In the genomic region with DNA sequence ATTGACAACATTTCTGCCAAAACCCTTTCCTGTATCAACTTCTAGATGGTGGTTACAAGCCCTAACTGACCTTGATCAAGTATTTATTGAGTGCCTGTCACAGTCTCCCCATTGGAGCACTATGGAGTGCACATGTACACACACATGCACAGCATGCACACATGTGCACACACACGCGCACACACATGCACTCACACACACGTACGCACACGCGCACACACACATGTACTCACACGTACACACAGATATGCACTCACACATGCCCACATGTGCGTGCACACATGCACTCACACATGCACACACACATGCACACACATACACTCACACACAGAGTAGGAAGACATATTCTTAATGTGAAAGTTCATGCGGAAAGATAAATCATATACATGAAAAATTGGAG, we compare ENCODE assay signal across 22 cellular contexts. TPM values are rescaled to one million over a fixed set of nuclear protein-coding genes. Genes with fewer than 3 reads are reported as not detected.
DNase-seq lines count a peak whose midpoint lies in the region; ATAC-seq, FAIRE-seq and TF ChIP-seq lines count a peak whose summit lies in the region.
"Had no signal": no experiment of that assay in that cellular context is flagged by ENCODE, and none has a peak within 500 bp of the region (broad histone marks: within the 10 kb centered on the region; RNA-seq: fewer than 3 reads in every experiment).

No MANE protein-coding gene starts in this region.

- H3K36me3 ChIP-seq in HepG2 (replicated peaks in 1 of 2; ENCODE audit: control insufficient read depth in 1 of 2, insufficient read depth in 2 of 2, low read length in 2 of 2) (no peaks in the 10 kb centered on the region), right lobe of liver (no peaks in the 10 kb centered on the region), bronchial epithelial cell (ENCODE audit: control insufficient read depth, insufficient read depth, low read length) (no peaks in the 10 kb centered on the region), neuronal stem cell (replicated peaks in 1 of 2; ENCODE audit: control insufficient read depth in 2 of 2, insufficient read depth in 2 of 2, low read length in 2 of 2) (no peaks in the 10 kb centered on the region), vagina (no peaks in the 10 kb centered on the region)

- H3K9ac ChIP-seq in HepG2 (ENCODE audit: insufficient read depth, low read depth, low read length) (no peak overlapping the region), neuronal stem cell (ENCODE audit: low read depth, low read length, poor library complexity) (no peak overlapping the region)

- H4K20me1 ChIP-seq in HepG2 (ENCODE audit: insufficient read depth, low read length): no peaks in the 10 kb centered on the region

- POLR2A ChIA-PET in HepG2 (lab: Yijun Ruan, JAX): no interaction called here
- POLR2A ChIA-PET in activated CD4-positive, alpha-beta memory T cell treated with anti-CD3 and anti-CD28 coated beads for 36 hours (lab: Charles Lee): no interaction called here

- H2AFZ ChIP-seq in HepG2 (ENCODE audit: low read length) (no peak overlapping the region), neuronal stem cell (ENCODE audit: low read length) (no peak overlapping the region)
- H2AFZ ChIP-seq: GM23338 had no signal

- in situ Hi-C loops in HepG2 (cut with HindIII; ENCODE audit: extremely low pct_ligation_motif_present, low pct_unique_long_range_greater_than_20kb): no loop called here

- FAIRE-seq in HepG2 (lab: Jason Lieb, UNC) (no peak), bronchial epithelial cell (lab: Jason Lieb, UNC) (peak; percentile 82)
- FAIRE-seq: A549, GM12892, GM18507 had no signal

- H2BK15ac ChIP-seq in neuronal stem cell (ENCODE audit: low read length): no peak overlapping the region

- TF ChIP-seq EP300 in HepG2 (IDR thresholded peaks at IDR 0.05; ENCODE audit: low read depth in 2 of 2, low read length in 2 of 2): no peak
- TF ChIP-seq EP300 in HepG2 (CRISPR knock-in tag; IDR thresholded peaks at IDR 0.05; ENCODE audit: borderline replicate concordance): no peak

- DNase-seq in HepG2 (ENCODE audit: low spot score) (no peak), right lobe of liver (no peak), bronchial epithelial cell (ENCODE audit: low read depth) (no peak), neuronal stem cell (ENCODE audit: low spot score) (no peak), DMS53 (lab: John Stamatoyannopoulos, UW) (no peak), vagina (ENCODE audit: extremely low spot score in 2 of 2) (no peak)
- no peak for DNase-seq in activated CD4-positive, alpha-beta memory T cell treated with anti-CD3 and anti-CD28 coated beads for 36 hours
- DNase-seq: AML-193; CD4-positive, alpha-beta memory T cell; DMS153; DND-41; EL; H7 had no signal

- no peaks in the 10 kb centered on the region for H3K79me1 ChIP-seq in neuronal stem cell (ENCODE audit: low read depth, low read length)

- no peak for TF ChIP-seq RAD21 in HepG2 (CRISPR knock-in tag; IDR thresholded peaks at IDR 0.05)

- no peaks in the 10 kb centered on the region for H3K4me1 ChIP-seq in HepG2 (ENCODE audit: insufficient read depth, low read length)
- no peaks in the 10 kb centered on the region for H3K4me1 ChIP-seq in right lobe of liver
- H3K4me1 ChIP-seq in neuronal stem cell (ENCODE audit: control insufficient read depth in 2 of 2, insufficient read depth in 1 of 2, low read depth in 1 of 2, low read length in 2 of 2): no peaks in the 10 kb centered on the region
- H3K4me1 ChIP-seq in vagina: no peaks in the 10 kb centered on the region
- H3K4me1 ChIP-seq: A549 had no signal

- H3K18ac ChIP-seq in neuronal stem cell (ENCODE audit: low read length): no peak overlapping the region

- no peak overlapping the region for H3K4me3 Mint-ChIP-seq in activated CD4-positive, alpha-beta memory T cell treated with anti-CD3 and anti-CD28 coated beads for 36 hours
- H3K4me3 Mint-ChIP-seq: CD4-positive, alpha-beta memory T cell; GM23338 had no signal

- no peak overlapping the region for H4K8ac ChIP-seq in neuronal stem cell (ENCODE audit: low read depth, low read length)

- H3K27ac ChIP-seq in HepG2 (ENCODE audit: extremely low read length, insufficient read depth, low read length) (no peak overlapping the region), right lobe of liver (no peak overlapping the region), neuronal stem cell (replicated peaks; ENCODE audit: low read length) (no peak overlapping the region), vagina (no peak overlapping the region)
- H3K27ac ChIP-seq: 22Rv1, A549, C4-2B had no signal

- H3K27me3 ChIP-seq in HepG2 (ENCODE audit: control insufficient read depth in 1 of 2, insufficient read depth in 2 of 2, low read length in 2 of 2): 0 out of 5 replicates have a peak, but pooled peaks cover 0 to 3% of the 10 kb centered on the region in 2 experiments
- H3K27me3 ChIP-seq in right lobe of liver: no peaks in the 10 kb centered on the region
- peaks cover 3% of the 10 kb centered on the region for H3K27me3 ChIP-seq in bronchial epithelial cell (ENCODE audit: control insufficient read depth, insufficient read depth, low read length)
- H3K27me3 ChIP-seq in neuronal stem cell (ENCODE audit: control insufficient read depth in 3 of 3, insufficient read depth in 3 of 3, low read depth in 1 of 3, low read length in 3 of 3): no peaks in the 10 kb centered on the region
- H3K27me3 ChIP-seq in vagina: no peaks in the 10 kb centered on the region

- H3K9me3 ChIP-seq in HepG2 (ENCODE audit: low read length) (no peaks in the 10 kb centered on the region), right lobe of liver (no peaks in the 10 kb centered on the region), neuronal stem cell (replicated peaks in 1 of 2; ENCODE audit: control insufficient read depth in 2 of 2, insufficient read depth in 1 of 2, low read depth in 1 of 2, low read length in 2 of 2) (peaks cover 0 to 2% of the 10 kb centered on the region in 2 donors), vagina (no peaks in the 10 kb centered on the region)
- H3K9me3 ChIP-seq: A549 had no signal

- peak overlapping the region; percentile 49 for H3K14ac ChIP-seq in neuronal stem cell (ENCODE audit: low read length)

- CTCF ChIA-PET in HepG2 (lab: Yijun Ruan, JAX; ENCODE audit: low intra/inter-chr PET ratio, low total read pairs): no interaction called here
- CTCF ChIA-PET in activated CD4-positive, alpha-beta memory T cell treated with anti-CD3 and anti-CD28 coated beads for 36 hours (lab: Charles Lee): interaction anchor here (2.3 kb wide), 1 partner anchor 10 kb away, joined by 6 read pairs; no protein-coding TSS in a partner anchor

- H3K9me3 Mint-ChIP-seq in activated CD4-positive, alpha-beta memory T cell treated with anti-CD3 and anti-CD28 coated beads for 36 hours: no peaks in the 10 kb centered on the region
- H3K9me3 Mint-ChIP-seq: GM23338 had no signal

- no peak overlapping the region for H3K4me3 ChIP-seq in HepG2 (replicated peaks in 1 of 3; ENCODE audit: insufficient read depth in 1 of 3, low read depth in 2 of 3, low read length in 3 of 3)
- no peak overlapping the region for H3K4me3 ChIP-seq in right lobe of liver
- no peak overlapping the region for H3K4me3 ChIP-seq in bronchial epithelial cell (ENCODE audit: low read depth, low read length)
- peak overlapping the region in 1 of 2 donors; percentile 72 for H3K4me3 ChIP-seq in neuronal stem cell (ENCODE audit: low read length in 2 of 2)
- H3K4me3 ChIP-seq in vagina: no peak overlapping the region
- H3K4me3 ChIP-seq: A549, GM23338 had no signal

- peaks cover 7% of the 10 kb centered on the region for H3K27me3 Mint-ChIP-seq in activated CD4-positive, alpha-beta memory T cell treated with anti-CD3 and anti-CD28 coated beads for 36 hours

- no peak overlapping the region for H3K23ac ChIP-seq in neuronal stem cell (ENCODE audit: low read depth, low read length, poor library complexity)

- H3K79me2 ChIP-seq in HepG2 (ENCODE audit: insufficient read depth, low read length): no peaks in the 10 kb centered on the region

- no peak for TF ChIP-seq POLR2A in HepG2 (IDR thresholded peaks at IDR 0.05; ENCODE audit: insufficient read depth in 1 of 2, low read depth in 2 of 2, low read length in 2 of 2)
- no peak for TF ChIP-seq POLR2A in right lobe of liver (IDR thresholded peaks at IDR 0.05)
- no peak for TF ChIP-seq POLR2A in vagina (IDR thresholded peaks at IDR 0.05)

- no peaks in the 10 kb centered on the region for H3K4me1 Mint-ChIP-seq in activated CD4-positive, alpha-beta memory T cell treated with anti-CD3 and anti-CD28 coated beads for 36 hours (ENCODE audit: low read depth)
- H3K4me1 Mint-ChIP-seq: CD4-positive, alpha-beta memory T cell; GM23338 had no signal

- TF ChIP-seq CTCF in HepG2 (CRISPR knock-in tag; IDR thresholded peaks at IDR 0.05) (no peak), right lobe of liver (IDR thresholded peaks at IDR 0.05) (no peak), bronchial epithelial cell (IDR thresholded peaks at IDR 0.05; ENCODE audit: insufficient read depth, low read length, severe bottlenecking) (no peak), vagina (IDR thresholded peaks at IDR 0.05) (no peak)

- H2AK5ac ChIP-seq in neuronal stem cell (ENCODE audit: low read depth, low read length): no peak overlapping the region

- H2BK12ac ChIP-seq in neuronal stem cell (ENCODE audit: low read length): no peak overlapping the region

- no peak for ATAC-seq in HepG2
- no peak for ATAC-seq in right lobe of liver
- ATAC-seq: A549, GM23338, HCT116 had no signal

- no peak overlapping the region for H2BK5ac ChIP-seq in neuronal stem cell (ENCODE audit: low read length)

- WGBS in HepG2 (ENCODE audit: low lambda C conversion rate): 68% methylated on average over 9 of the region's 9 CpGs
- 81% methylated on average over 9 of the region's 9 CpGs for whole genome bisulfite sequencing in right lobe of liver (ENCODE audit: insufficient coverage, low coverage, low lambda C conversion rate, missing lambda C conversion rate)
- WGBS in neuronal stem cell (ENCODE audit: extremely low coverage in 2 of 2, insufficient read length in 2 of 2, insufficient replicate concordance in 1 of 2), 2 donors: no CpG with 5 or more reads among the region's 9 CpGs

- H4K91ac ChIP-seq in neuronal stem cell (ENCODE audit: low read depth, low read length, poor library complexity): no peak overlapping the region

- no peak overlapping the region for H3K27ac Mint-ChIP-seq in activated CD4-positive, alpha-beta memory T cell treated with anti-CD3 and anti-CD28 coated beads for 36 hours
- H3K27ac Mint-ChIP-seq: CD4-positive, alpha-beta memory T cell; GM23338 had no signal

- no TSS peak for BruUV-seq in HepG2 (replicated peaks; lab: Mats Ljungman, UMichigan)

- H3K4me2 ChIP-seq in HepG2 (ENCODE audit: low read depth, low read length) (no peak overlapping the region), neuronal stem cell (ENCODE audit: insufficient read depth, low read length, poor library complexity, severe bottlenecking) (no peak overlapping the region)
- H3K4me2 ChIP-seq: A549, GM23338 had no signal

- H2BK120ac ChIP-seq in neuronal stem cell (ENCODE audit: low read depth, low read length): no peak overlapping the region

- intact Hi-C loops in HepG2 (cut with micrococcal nuclease; ENCODE audit: unreplicated experiment) (no loop called here), right lobe of liver (cut with DNase I) (no loop called here), vagina (cut with DNase I) (no loop called here)
- intact Hi-C loops in activated CD4-positive, alpha-beta memory T cell treated with anti-CD3 and anti-CD28 coated beads for 36 hours (cut with micrococcal nuclease): no loop called here

- H3K4ac ChIP-seq in neuronal stem cell (ENCODE audit: low read length): no peak overlapping the region

- no peaks in the 10 kb centered on the region for H3K36me3 Mint-ChIP-seq in activated CD4-positive, alpha-beta memory T cell treated with anti-CD3 and anti-CD28 coated beads for 36 hours
- H3K36me3 Mint-ChIP-seq: CD4-positive, alpha-beta memory T cell had no signal

RNA-seq across cellular contexts. Expression of a gene that starts 43.7 kb away (rescaled TPM):
- total RNA-seq in HepG2 (2016; rRNA removed; fragmentation: Illumina TruSeq; extraction: Trizol) (0.09 and 0.10 TPM in 2 replicates), right lobe of liver (under 1 TPM in 4 of 6 experiments, not detected in 2; 0.11 to 0.21 (median 0.17) TPM), bronchial epithelial cell (0.26 and 0.51 TPM in 2 replicates), vagina (not detected)
- total RNA-seq in HepG2 (2016; cell fraction: cytosol; rRNA removed; fragmentation: Illumina TruSeq; extraction: Trizol; ENCODE audit: low read depth): 0.35 and 0.40 TPM in 2 replicates
- total RNA-seq in HepG2 (2016; cell fraction: insoluble cytoplasmic fraction; rRNA removed; fragmentation: Illumina TruSeq; extraction: Trizol): 0.17 TPM in 1 of 2 replicates, not detected in the other
- 0.19 and 0.24 TPM in 2 replicates for total RNA-seq in HepG2 (2016; cell fraction: membrane; rRNA removed; fragmentation: Illumina TruSeq; extraction: Trizol)
- 0.31 and 0.44 TPM in 2 replicates for total RNA-seq in HepG2 (2016; cell fraction: nucleus; rRNA removed; fragmentation: Illumina TruSeq; extraction: Trizol)
- polyA plus RNA-seq in HepG2 (2011; rRNA removed): 0.11 and 0.54 TPM in 2 replicates
- polyA plus RNA-seq in HepG2 (2011; cell fraction: cytosol; rRNA removed): 0.01 and 0.08 TPM in 2 replicates
- polyA plus RNA-seq in HepG2 (2011; cell fraction: nucleus; rRNA removed): 0.26 and 0.48 TPM in 2 replicates
- polyA plus RNA-seq in HepG2 (2012): 0.20 and 0.25 TPM in 2 replicates
- not detected in 2 replicates for polyA plus RNA-seq in HepG2 (2016; cell fraction: cytosol; fragmentation: Illumina TruSeq; extraction: Trizol; ENCODE audit: low read depth)
- not detected in 2 replicates for polyA plus RNA-seq in HepG2 (2016; cell fraction: insoluble cytoplasmic fraction; fragmentation: Illumina TruSeq; extraction: Trizol; ENCODE audit: low read depth)
- not detected in 2 replicates for polyA plus RNA-seq in HepG2 (2016; cell fraction: membrane; fragmentation: Illumina TruSeq; extraction: Trizol; ENCODE audit: low read depth)
- polyA plus RNA-seq in HepG2 (2016; cell fraction: nucleus; fragmentation: Illumina TruSeq; extraction: Trizol; ENCODE audit: insufficient read depth, low read depth): 0.39 and 0.62 TPM in 2 replicates
- polyA minus RNA-seq in HepG2 (2011; rRNA and poly(A)+ RNA removed; ENCODE audit: low replicate concordance): 0.08 TPM in 1 of 2 replicates, not detected in the other
- not detected in 2 replicates for polyA minus RNA-seq in HepG2 (2011; cell fraction: cytosol; rRNA and poly(A)+ RNA removed)
- polyA minus RNA-seq in HepG2 (2011; cell fraction: nucleus; rRNA and poly(A)+ RNA removed): 0.52 and 1.1 TPM in 2 replicates
- polyA plus RNA-seq in neuronal stem cell (2013, experiment 1 of 2): 0.06 TPM
- 0.03 TPM for polyA plus RNA-seq in neuronal stem cell (2013, experiment 2 of 2)
- total RNA-seq in activated CD4-positive, alpha-beta memory T cell treated with anti-CD3 and anti-CD28 coated beads for 36 hours: not detected
- total RNA-seq: CD4-positive, alpha-beta memory T cell; G401; H7 had no signal
- polyA plus RNA-seq: BJ; CD4-positive, alpha-beta memory T cell had no signal
